Comparison of ENCODE assay signal across 9 cellular contexts in genomic region chr16:73067671-73068545, GRCh38. TPM values are rescaled to one million over a fixed set of nuclear protein-coding genes. Genes with fewer than 3 reads are reported as not detected.
DNase-seq lines count a peak whose midpoint lies in the region; ATAC-seq, FAIRE-seq and TF ChIP-seq lines count a peak whose summit lies in the region.
"Had no signal": no experiment of that assay in that cellular context is flagged by ENCODE, and none has a peak within 500 bp of the region (broad histone marks: within the 10 kb centered on the region; RNA-seq: fewer than 3 reads in every experiment).

No MANE protein-coding gene starts in this region.

- no peak overlapping the region for H3K23ac ChIP-seq in H1 (ENCODE audit: insufficient read length)

- TF ChIP-seq POLR2A in H1 (IDR thresholded peaks at IDR 0.05; ENCODE audit: control extremely low read depth in 1 of 2, low read depth in 2 of 2, low read length in 2 of 2) (no peak), suprapubic skin (IDR thresholded peaks at IDR 0.05) (no peak)

- no peak overlapping the region for H3K14ac ChIP-seq in H1 (ENCODE audit: insufficient read length)

- H3K36me3 ChIP-seq in PC-9 (ENCODE audit: low read depth) (no peaks in the 10 kb centered on the region), H1 (ENCODE audit: control insufficient read depth in 2 of 4, insufficient read depth in 4 of 4, low read length in 3 of 4) (no peaks in the 10 kb centered on the region), muscle layer of duodenum (ENCODE audit: control insufficient read depth in 1 of 2, insufficient read depth in 2 of 2, low read length in 2 of 2) (peaks cover 0 to 3% of the 10 kb centered on the region in 2 donors), suprapubic skin (no peaks in the 10 kb centered on the region)

- H3K4me3 ChIP-seq in PC-9 (no peak overlapping the region), H1 (ENCODE audit: extremely low read depth in 1 of 4, insufficient read depth in 2 of 4, low read depth in 3 of 4, low read length in 4 of 4) (no peak overlapping the region), muscle layer of duodenum (ENCODE audit: low read depth in 1 of 2, low read length in 2 of 2) (no peak overlapping the region), suprapubic skin (no peak overlapping the region)

- H3K23me2 ChIP-seq in H1 (ENCODE audit: low read depth, low read length), result peaks cover 8% of the 10 kb centered on the region

- TF ChIP-seq RAD21 in H1 (IDR thresholded peaks at IDR 0.05 in 1 of 2, conservative IDR thresholded peaks at IDR 0.05 in 1 of 2; ENCODE audit: low read depth in 2 of 2, low read length in 2 of 2), result no peak

- H3K27ac ChIP-seq in PC-9 (peak overlapping the region; percentile 92), H1 (ENCODE audit: low read depth, low read length) (no peak overlapping the region), muscle layer of duodenum (ENCODE audit: low read length) (peak overlapping the region; percentile 76), suprapubic skin (peak overlapping the region; percentile 19)

- H2BK20ac ChIP-seq in H1 (ENCODE audit: low read length), result no peak overlapping the region

- WGBS in H1 (ENCODE audit: extremely low coverage in 1 of 2, insufficient coverage in 1 of 2, insufficient read length in 1 of 2, insufficient replicate concordance in 2 of 2, low coverage in 1 of 2, low lambda C conversion rate in 2 of 2, missing lambda C conversion rate in 1 of 2), 2 experiments, result 27% methylated on average over 5 of the region's 5 CpGs; no CpG with 5 or more reads in 1 of the 2 experiments
- WGBS in suprapubic skin, result 80% methylated on average over 5 of the region's 5 CpGs

- H4K20me1 ChIP-seq in PC-9 (ENCODE audit: insufficient read depth) (no peaks in the 10 kb centered on the region), H1 (replicated peaks in 1 of 2; ENCODE audit: control insufficient read depth in 1 of 2, insufficient read depth in 2 of 2, low read length in 2 of 2) (peaks cover 9 to 23% of the 10 kb centered on the region in 2 experiments)

- H2BK120ac ChIP-seq in H1 (replicated peaks; ENCODE audit: low read depth, low read length), result no peak overlapping the region

- H2AFZ ChIP-seq in PC-9, result peak overlapping the region; percentile 70; the same call in 1 of the 2 replicates
- H2AFZ ChIP-seq in H1 (ENCODE audit: low read length), result no peak overlapping the region

- BruUV-seq in PC-9 (replicated peaks; lab: Mats Ljungman, UMichigan), result no TSS peak

- no peak overlapping the region for H2BK5ac ChIP-seq in H1 (ENCODE audit: low read depth, low read length)

- H3K79me2 ChIP-seq in PC-9 (ENCODE audit: low read depth) (no peaks in the 10 kb centered on the region), H1 (ENCODE audit: control insufficient read depth in 1 of 2, insufficient read depth in 2 of 2, low read length in 2 of 2) (no peaks in the 10 kb centered on the region)

- H4K8ac ChIP-seq in H1 (ENCODE audit: extremely low read depth, insufficient read depth, low read length), result no peak overlapping the region

- intact Hi-C loops in PC-9 (cut with micrococcal nuclease; ENCODE audit: unreplicated experiment), result no loop called here

- H3K4me2 ChIP-seq in PC-9, result peak overlapping the region; percentile 99
- H3K4me2 ChIP-seq in H1 (ENCODE audit: insufficient read depth in 1 of 2, low read depth in 2 of 2, low read length in 2 of 2), result peak overlapping the region in 1 of 2 experiments; percentile 64; a peak in 1 of 4 replicates

- H3K9me3 ChIP-seq in PC-9 (ENCODE audit: insufficient read depth, low read depth) (no peaks in the 10 kb centered on the region), H1 (ENCODE audit: insufficient read depth in 2 of 2, low read depth in 1 of 2, low read length in 1 of 2) (no peaks in the 10 kb centered on the region), muscle layer of duodenum (ENCODE audit: control insufficient read depth in 1 of 2, low read length in 2 of 2) (no peaks in the 10 kb centered on the region), suprapubic skin (no peaks in the 10 kb centered on the region)

- H3K79me1 ChIP-seq in H1 (ENCODE audit: low read depth, low read length), result 0 out of 2 replicates have a peak, but pooled peaks cover 2% of the 10 kb centered on the region

- H2AK5ac ChIP-seq in H1 (ENCODE audit: low read depth, low read length), result no peak overlapping the region

- H3K56ac ChIP-seq in H1 (replicated peaks; ENCODE audit: insufficient read length, low read depth, low read length), result no peak overlapping the region

- peaks cover 24% of the 10 kb centered on the region for H3F3A ChIP-seq in PC-9 (ENCODE audit: insufficient read depth, low read depth)

- 0 out of 2 replicates have a peak overlapping the region, but pooled peaks have one; percentile 22 for H2BK12ac ChIP-seq in H1 (ENCODE audit: low read depth, low read length)

- CTCF ChIA-PET in PC-9 (lab: Charles Lee), result no interaction called here
- CTCF ChIA-PET in H1 (lab: Charles Lee; ENCODE audit: partially characterized antibody), result interaction anchor here (0.7 to 1.0 kb wide), 4 partner anchors 14 to 235 kb away, joined by 3 to 5 read pairs (median 4); no protein-coding TSS in a partner anchor

- no peak overlapping the region for H4K5ac ChIP-seq in H1 (ENCODE audit: insufficient read length, low read depth, low read length)

- FAIRE-seq in H1 (lab: Jason Lieb, UNC), result no peak

- TF ChIP-seq CTCF in PC-9 (conservative IDR thresholded peaks at IDR 0.05) (no peak), H1 (IDR thresholded peaks at IDR 0.05; ENCODE audit: control extremely low read depth in 1 of 3, insufficient read depth in 1 of 3, low read depth in 1 of 3, low read length in 3 of 3) (no peak), suprapubic skin (IDR thresholded peaks at IDR 0.05) (no peak)

- no peak overlapping the region for H3K18ac ChIP-seq in H1 (ENCODE audit: extremely low read depth, low read length)

- no peak overlapping the region for H3K9ac ChIP-seq in H1 (replicated peaks in 1 of 4; ENCODE audit: extremely low read depth in 1 of 4, low read depth in 3 of 4, low read length in 3 of 4)

- no peaks in the 10 kb centered on the region for H3K9me2 ChIP-seq in PC-9 (ENCODE audit: insufficient read depth)

- DNase-seq in PC-9 (no peak), H1 (ENCODE audit: low read depth in 1 of 2, low spot score in 2 of 2) (no peak), suprapubic skin (ENCODE audit: low spot score in 2 of 2) (no peak), ureter (ENCODE audit: low spot score) (no peak), T-helper 1 cell (no peak)
- no peak for DNase-seq in NK-92 treated with Interleukin-12 subunit alpha and Interleukin-12 subunit beta, amount 100 ng/mL, for 24 hours (lab: John Stamatoyannopoulos, UW)
- DNase-seq: NCI-H187 had no signal

- ATAC-seq in GM18502 (IDR thresholded peaks at IDR 0.05; ENCODE audit: poor library complexity, unreplicated experiment), result no peak

- H3K4ac ChIP-seq in H1 (replicated peaks; ENCODE audit: insufficient read length, low read depth, low read length), result no peak overlapping the region

- POLR2A ChIA-PET in PC-9 (lab: Charles Lee; ENCODE audit: unreplicated experiment), result interaction anchor here (0.6 kb wide), 1 partner anchor 946 kb away, joined by 8 read pairs; no protein-coding TSS in a partner anchor
- POLR2A ChIA-PET in H1 (lab: Charles Lee; ENCODE audit: partially characterized antibody), result interaction anchor here (0.9 to 1.0 kb wide), 2 partner anchors 23 to 102 kb away, joined by 3 to 5 read pairs; no protein-coding TSS in a partner anchor

- H3K27me3 ChIP-seq in PC-9 (ENCODE audit: insufficient read depth, low read depth) (no peaks in the 10 kb centered on the region), H1 (replicated peaks in 1 of 4; ENCODE audit: control insufficient read depth in 3 of 4, extremely low read depth in 1 of 4, insufficient read depth in 3 of 4, low read length in 3 of 4) (peaks cover 66 to 90% (median 81%) of the 10 kb centered on the region in 4 experiments), muscle layer of duodenum (ENCODE audit: low read depth, low read length) (peaks cover 30% of the 10 kb centered on the region), suprapubic skin (peaks cover 54% of the 10 kb centered on the region)

- H3K4me1 ChIP-seq in PC-9 (replicated peaks; ENCODE audit: insufficient read depth) (peaks cover 38% of the 10 kb centered on the region), H1 (replicated peaks in 1 of 4; ENCODE audit: control insufficient read depth in 3 of 4, insufficient read depth in 4 of 4, low read length in 3 of 4) (peaks cover 4 to 47% (median 29%) of the 10 kb centered on the region in 4 experiments), muscle layer of duodenum (ENCODE audit: control insufficient read depth in 1 of 2, insufficient read depth in 2 of 2, low read length in 2 of 2) (peaks cover 8 to 52% of the 10 kb centered on the region in 2 donors), suprapubic skin (peaks cover 72% of the 10 kb centered on the region)

- no peak for TF ChIP-seq EP300 in H1 (IDR thresholded peaks at IDR 0.05; ENCODE audit: borderline replicate concordance in 1 of 2, low read depth in 2 of 2, low read length in 2 of 2)
- TF ChIP-seq EP300 in suprapubic skin (IDR thresholded peaks at IDR 0.05), result no peak

- no peak overlapping the region for H2BK15ac ChIP-seq in H1 (ENCODE audit: low read length)

- no peak overlapping the region for H4K91ac ChIP-seq in H1 (replicated peaks; ENCODE audit: insufficient read length, low read length)

TF ChIP-seq in H1, 55 proteins besides CTCF, POLR2A, EP300 and RAD21 (continues in another document):
- no peak for TF ChIP-seq SAP30 (IDR thresholded peaks at IDR 0.05; ENCODE audit: insufficient read depth, insufficient replicate concordance, low read length)
- no peak for TF ChIP-seq CREB1 (IDR thresholded peaks at IDR 0.05)

RNA-seq across cellular contexts. Expression of gene ZFHX3, which starts 20.0 kb away (rescaled TPM):
- 20.5 and 23.1 TPM in 2 replicates for total RNA-seq in PC-9 (2021)
- total RNA-seq in H1 (2021; fragmentation: NEBNext Ultra II Directional; extraction: Animal tissue kit (Norgen Biotek cat#: 25700)), result 0.90 and 0.99 TPM in 2 replicates
- polyA plus RNA-seq in H1 (2011; rRNA removed), result 0.08 and 0.11 TPM in 2 replicates
- 0.09 TPM for polyA plus RNA-seq in H1 (2011; cell fraction: cytosol; rRNA removed)
- polyA plus RNA-seq in H1 (2011; cell fraction: nucleus; rRNA removed), result 0.27 TPM
- polyA plus RNA-seq in H1 (2012, experiment 1 of 2), result 0.71 to 1.2 TPM (median 1.0 TPM) in 4 replicates
- polyA plus RNA-seq in H1 (2012, experiment 2 of 2), result 0.04 TPM
- 0.30 TPM for polyA plus RNA-seq in H1 (2013, experiment 1 of 2)
- 0.26 TPM for polyA plus RNA-seq in H1 (2013, experiment 2 of 2)
- polyA minus RNA-seq in H1 (2011; rRNA and poly(A)+ RNA removed), result 0.41 and 0.57 TPM in 2 replicates
- polyA minus RNA-seq in H1 (2011; cell fraction: cytosol; rRNA and poly(A)+ RNA removed), result 0.44 TPM
- 0.90 TPM for polyA minus RNA-seq in H1 (2011; cell fraction: nucleus; rRNA and poly(A)+ RNA removed)
- total RNA-seq in suprapubic skin, result 10 to 100 TPM; 10.4 to 16.1 (median 12.8) TPM
- 60.8 TPM for total RNA-seq in ureter
